18 cellular contexts compared by ENCODE assay signal in the genomic region with DNA sequence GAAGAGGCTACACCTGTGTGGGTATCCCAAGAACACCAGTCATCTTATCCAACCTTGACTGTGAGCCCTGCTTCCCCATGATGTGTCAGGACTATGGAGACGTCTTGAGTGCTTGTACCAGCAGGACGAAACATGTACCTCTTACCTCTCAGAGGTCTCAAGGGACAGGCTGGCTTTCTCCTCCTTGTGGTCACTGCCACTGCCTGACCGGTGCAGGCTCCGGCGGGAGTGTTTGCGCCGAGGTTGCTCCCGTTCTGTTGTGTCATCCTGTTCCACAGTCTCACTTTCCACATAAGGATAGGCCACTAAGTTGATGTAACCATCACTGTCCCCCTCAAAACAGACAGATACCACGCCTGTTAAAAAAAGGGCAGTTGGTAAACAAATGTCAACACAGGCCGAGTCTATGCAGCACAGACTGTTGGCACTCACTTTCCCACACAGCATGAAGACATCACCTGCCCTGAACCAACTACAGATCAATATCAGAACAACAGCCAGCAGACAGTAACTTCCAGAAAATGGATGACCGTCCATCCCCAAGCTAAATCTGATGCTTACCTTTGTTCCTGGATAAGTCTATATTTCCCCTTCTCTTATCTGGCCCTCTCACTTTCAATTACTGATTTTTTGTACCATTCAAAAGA. TPM values are rescaled to one million over a fixed set of nuclear protein-coding genes. Genes with fewer than 3 reads are reported as not detected.
DNase-seq lines count a peak whose midpoint lies in the region; ATAC-seq and TF ChIP-seq lines count a peak whose summit lies in the region.
"Had no signal": no experiment of that assay in that cellular context is flagged by ENCODE, and none has a peak within 500 bp of the region (broad histone marks: within the 10 kb centered on the region; RNA-seq: fewer than 3 reads in every experiment).

No MANE protein-coding gene starts in this region.

- peaks cover 26 to 66% of the 10 kb centered on the region in 2 experiments for H3K79me1 ChIP-seq in IMR-90 (ENCODE audit: low read depth in 1 of 2, low read length in 2 of 2)

- no peak overlapping the region for H3K4ac ChIP-seq in IMR-90 (ENCODE audit: low read depth, low read length)

- H2BK120ac ChIP-seq in IMR-90 (ENCODE audit: low read depth, low read length): no peak overlapping the region

- no peak overlapping the region for H3K4me3 ChIP-seq in IMR-90 (ENCODE audit: insufficient read depth, low read depth, low read length)
- H3K4me3 ChIP-seq in endodermal cell (ENCODE audit: low read length): no peak overlapping the region
- no peak overlapping the region for H3K4me3 ChIP-seq in uterus

- no peak overlapping the region for H2BK20ac ChIP-seq in IMR-90 (ENCODE audit: low read depth, low read length)

- CTCF ChIA-PET in IMR-90 (lab: Yijun Ruan, JAX): no interaction called here

- dilution Hi-C loops in IMR-90 (cut with HindIII; ENCODE audit: low sequenced_read_pairs, unreplicated experiment): no loop called here

- in situ Hi-C loops in IMR-90 (cut with MboI; ENCODE audit: low sequenced_read_pairs): no loop called here

- H3K27ac ChIP-seq in IMR-90 (ENCODE audit: insufficient read depth, low read length): no peak overlapping the region
- H3K27ac ChIP-seq in endodermal cell (ENCODE audit: low read depth, low read length): no peak overlapping the region
- H3K27ac ChIP-seq in uterus: no peak overlapping the region
- H3K27ac ChIP-seq: HL-60, KMS-11 had no signal

- ATAC-seq in activated T-cell treated with anti-CD3 and anti-CD28 coated beads, Interleukin-2, amount 50 U/mL, for 72 hours (replicated peaks in 1 of 2): no peak
- no peak for ATAC-seq in IMR-90 (ENCODE audit: low read depth)
- no peak for ATAC-seq in naive thymus-derived CD8-positive, alpha-beta T cell
- ATAC-seq: Panc1 had no signal

- peak overlapping the region; percentile 83 for H3K27ac Mint-ChIP-seq in activated T-cell treated with anti-CD3 and anti-CD28 coated beads, Interleukin-2, amount 50 U/mL, for 72 hours
- H3K27ac Mint-ChIP-seq in endodermal cell: peak overlapping the region; percentile 44
- peak overlapping the region in 7 of 10 donors; percentile 7 to 77 (median 60) for H3K27ac Mint-ChIP-seq in naive thymus-derived CD8-positive, alpha-beta T cell
- H3K27ac Mint-ChIP-seq: B cell had no signal

- H4K5ac ChIP-seq in IMR-90 (ENCODE audit: low read depth, low read length): no peak overlapping the region

- intact Hi-C loops in IMR-90 (cut with micrococcal nuclease): no loop called here
- intact Hi-C loops in uterus (cut with DNase I; ENCODE audit: low total_unique reads): no loop called here

- H3K56ac ChIP-seq in IMR-90 (ENCODE audit: extremely low read depth, insufficient read depth, low read length): no peak overlapping the region

- no peak overlapping the region for H3K18ac ChIP-seq in IMR-90 (ENCODE audit: low read depth, low read length)

- H4K91ac ChIP-seq in IMR-90 (ENCODE audit: insufficient read depth, low read depth, low read length): no peak overlapping the region

- no peak overlapping the region for H4K8ac ChIP-seq in IMR-90 (ENCODE audit: low read depth in 2 of 2, low read length in 2 of 2)

- TF ChIP-seq RAD21 in IMR-90 (IDR thresholded peaks at IDR 0.05; ENCODE audit: low read length): no peak

- no peak overlapping the region for H3K23ac ChIP-seq in IMR-90 (ENCODE audit: low read depth, low read length)

- no peaks in the 10 kb centered on the region for H3K4me1 ChIP-seq in IMR-90 (ENCODE audit: control insufficient read depth, insufficient read depth, low read length)
- no peaks in the 10 kb centered on the region for H3K4me1 ChIP-seq in endodermal cell (ENCODE audit: control insufficient read depth, insufficient read depth, low read length)
- no peaks in the 10 kb centered on the region for H3K4me1 ChIP-seq in uterus

- H4K20me1 ChIP-seq in IMR-90 (ENCODE audit: insufficient read depth, low read length): peaks cover 19% of the 10 kb centered on the region

- H3K14ac ChIP-seq in IMR-90 (replicated peaks; ENCODE audit: low read depth, low read length): no peak overlapping the region

- no peak overlapping the region for H2BK5ac ChIP-seq in IMR-90 (ENCODE audit: low read depth, low read length, poor library complexity, severe bottlenecking)

- no peaks in the 10 kb centered on the region for H3K9me3 Mint-ChIP-seq in activated T-cell treated with anti-CD3 and anti-CD28 coated beads, Interleukin-2, amount 50 U/mL, for 72 hours
- H3K9me3 Mint-ChIP-seq in endodermal cell: no peaks in the 10 kb centered on the region
- no peaks in the 10 kb centered on the region for H3K9me3 Mint-ChIP-seq in naive thymus-derived CD8-positive, alpha-beta T cell

- no peak overlapping the region for H2BK15ac ChIP-seq in IMR-90 (ENCODE audit: low read depth, low read length)

- no peaks in the 10 kb centered on the region for H3K27me3 Mint-ChIP-seq in activated T-cell treated with anti-CD3 and anti-CD28 coated beads, Interleukin-2, amount 50 U/mL, for 72 hours (ENCODE audit: low read depth)
- no peaks in the 10 kb centered on the region for H3K27me3 Mint-ChIP-seq in endodermal cell (ENCODE audit: insufficient read depth)
- H3K27me3 Mint-ChIP-seq in naive thymus-derived CD8-positive, alpha-beta T cell: no peaks in the 10 kb centered on the region
- H3K27me3 Mint-ChIP-seq: B cell had no signal

- peaks cover 17% of the 10 kb centered on the region for H3K9me1 ChIP-seq in IMR-90 (ENCODE audit: insufficient read depth, low read length)

- TF ChIP-seq CTCF in IMR-90 (conservative IDR thresholded peaks at IDR 0.05; ENCODE audit: low read depth, low read length) (no peak), endodermal cell (conservative IDR thresholded peaks at IDR 0.05) (no peak), uterus (IDR thresholded peaks at IDR 0.05) (no peak)

- no peak overlapping the region for H3K9ac ChIP-seq in IMR-90 (ENCODE audit: low read depth, low read length)
- no peak overlapping the region for H3K9ac ChIP-seq in endodermal cell (ENCODE audit: extremely low read depth, low read length, poor library complexity, severe bottlenecking)
- H3K9ac ChIP-seq: KMS-11 had no signal

- H3K36me3 ChIP-seq in IMR-90 (ENCODE audit: control insufficient read depth, insufficient read depth, low read length) (peaks cover 37% of the 10 kb centered on the region), endodermal cell (ENCODE audit: control insufficient read depth, insufficient read depth, low read length) (peaks cover 62% of the 10 kb centered on the region), uterus (no peaks in the 10 kb centered on the region)

- no TSS peak for BruUV-seq in IMR-90 (replicated peaks; lab: Mats Ljungman, UMichigan)

- H3K27me3 ChIP-seq in IMR-90 (ENCODE audit: control insufficient read depth, insufficient read depth, low read length) (no peaks in the 10 kb centered on the region), endodermal cell (ENCODE audit: control insufficient read depth, insufficient read depth, low read length, poor library complexity, severe bottlenecking) (no peaks in the 10 kb centered on the region), uterus (no peaks in the 10 kb centered on the region)

- H3K4me3 Mint-ChIP-seq in activated T-cell treated with anti-CD3 and anti-CD28 coated beads, Interleukin-2, amount 50 U/mL, for 72 hours: no peak overlapping the region
- no peak overlapping the region for H3K4me3 Mint-ChIP-seq in endodermal cell
- H3K4me3 Mint-ChIP-seq in naive thymus-derived CD8-positive, alpha-beta T cell: no peak overlapping the region
- H3K4me3 Mint-ChIP-seq: B cell had no signal

- peaks cover 3 to 14% of the 10 kb centered on the region in 2 donors for H3K36me3 Mint-ChIP-seq in activated T-cell treated with anti-CD3 and anti-CD28 coated beads, Interleukin-2, amount 50 U/mL, for 72 hours (ENCODE audit: insufficient read depth in 2 of 2)
- H3K36me3 Mint-ChIP-seq in endodermal cell (ENCODE audit: low read depth): peaks cover 58% of the 10 kb centered on the region
- peaks cover 0 to 55% (median 4%) of the 10 kb centered on the region in 3 donors for H3K36me3 Mint-ChIP-seq in naive thymus-derived CD8-positive, alpha-beta T cell

- peak overlapping the region; percentile 15 for H2AFZ ChIP-seq in IMR-90 (replicated peaks; ENCODE audit: low read length, poor library complexity)

- TF ChIP-seq POLR2A in IMR-90 (IDR thresholded peaks at IDR 0.05; ENCODE audit: low read depth, low read length): no peak
- no peak for TF ChIP-seq POLR2A in uterus (IDR thresholded peaks at IDR 0.05)

- 100% methylated on average over 2 of the region's 11 CpGs; no CpG with 5 or more reads in 1 of the 2 experiments for whole genome bisulfite sequencing in IMR-90 (ENCODE audit: extremely low coverage in 2 of 2, insufficient read length in 1 of 2), 2 experiments
- WGBS in endodermal cell (ENCODE audit: insufficient coverage in 1 of 2, insufficient read length in 1 of 2), 2 experiments: 95 to 96% methylated on average over 10 to 11 of the region's 11 CpGs

- POLR2A ChIA-PET in IMR-90 (lab: Charles Lee; ENCODE audit: unreplicated experiment): interaction anchor here (0.7 kb wide), 1 partner anchor 18 kb away, joined by 8 read pairs; no protein-coding TSS in a partner anchor
- POLR2A ChIA-PET in naive thymus-derived CD8-positive, alpha-beta T cell (lab: Charles Lee): no interaction called here

- no peak overlapping the region for H2AK5ac ChIP-seq in IMR-90 (ENCODE audit: low read depth, low read length)

- DNase-seq in activated T-cell treated with anti-CD3 and anti-CD28 coated beads, Interleukin-2, amount 50 U/mL, for 72 hours: no peak
- no peak for DNase-seq in activated T-cell treated with anti-CD3 and anti-CD28 coated beads, Interleukin-2, amount 50 U/mL, for 1 hour
- DNase-seq in IMR-90 (no peak), endodermal cell (no peak), putamen (ENCODE audit: low spot score) (no peak), NCI-H1436 treated with DMSO at 0.1 percent for 48 hours (lab: John Stamatoyannopoulos, UW) (no peak), uterus (no peak)
- no peak for DNase-seq in naive thymus-derived CD8-positive, alpha-beta T cell
- DNase-seq: GF-D8, NCI-H1092 treated with DMSO at 0.1 percent for 48 hours, NCI-H187, NCI-H446 treated with DMSO at 0.1 percent for 48 hours, Right ventricle myocardium superior had no signal

- H3K4me1 Mint-ChIP-seq in activated T-cell treated with anti-CD3 and anti-CD28 coated beads, Interleukin-2, amount 50 U/mL, for 72 hours (ENCODE audit: low read depth): peaks cover 10% of the 10 kb centered on the region
- H3K4me1 Mint-ChIP-seq in endodermal cell: no peaks in the 10 kb centered on the region
- peaks cover 0 to 8% (median 4%) of the 10 kb centered on the region in 4 donors for H3K4me1 Mint-ChIP-seq in naive thymus-derived CD8-positive, alpha-beta T cell
- H3K4me1 Mint-ChIP-seq: B cell had no signal

- H3K4me2 ChIP-seq in IMR-90 (ENCODE audit: low read depth, low read length): no peak overlapping the region
- H3K4me2 ChIP-seq: KMS-11 had no signal

- H3K9me3 ChIP-seq in IMR-90 (ENCODE audit: control insufficient read depth, insufficient read depth, low read length) (no peaks in the 10 kb centered on the region), endodermal cell (ENCODE audit: control insufficient read depth, low read length) (no peaks in the 10 kb centered on the region), uterus (no peaks in the 10 kb centered on the region)

- peak overlapping the region; percentile 15 for H2AK9ac ChIP-seq in IMR-90 (replicated peaks; ENCODE audit: low read depth, low read length, poor library complexity)

RNA-seq across cellular contexts. Expression of a gene that starts 14.4 kb away (rescaled TPM):
- 10 to 100 TPM; 22.3 to 33.4 TPM for total RNA-seq in activated T-cell treated with anti-CD3 and anti-CD28 coated beads, Interleukin-2, amount 50 U/mL, for 72 hours
- total RNA-seq in IMR-90 (2012; rRNA removed) (35.8 and 37.3 TPM in 2 replicates), endodermal cell (10 to 100 TPM; 35.5 to 38.2 TPM), uterus (10 to 100 TPM in 3 of 4 donors, 1 to 10 TPM in 1; 7.7 to 44.8 (median 27.1) TPM)
- polyA plus RNA-seq in IMR-90 (2012; rRNA removed): 27.9 and 29.5 TPM in 2 replicates
- 20.4 and 33.3 TPM in 2 replicates for polyA plus RNA-seq in IMR-90 (2012; cell fraction: cytosol; rRNA removed)
- 39.1 and 75.9 TPM in 2 replicates for polyA plus RNA-seq in IMR-90 (2012; cell fraction: nucleus; rRNA removed; ENCODE audit: low replicate concordance)
- polyA plus RNA-seq in endodermal cell (2013, experiment 1 of 2): 20.3 TPM
- polyA plus RNA-seq in endodermal cell (2013, experiment 2 of 2): 19.3 TPM
- total RNA-seq in naive thymus-derived CD8-positive, alpha-beta T cell: 10 to 100 TPM; 21.6 to 22.2 TPM
- polyA plus RNA-seq in naive thymus-derived CD8-positive, alpha-beta T cell: 10 to 100 TPM in 2 of 3 donors, 1 to 10 TPM in 1; 7.5 to 14.8 (median 12.3) TPM

RNA-seq across cellular contexts. Expression of a gene that starts 18.7 kb away (rescaled TPM):
- total RNA-seq in activated T-cell treated with anti-CD3 and anti-CD28 coated beads, Interleukin-2, amount 50 U/mL, for 72 hours: under 1 TPM; 0.19 to 0.72 TPM
- total RNA-seq in IMR-90 (2012; rRNA removed) (not detected in 2 replicates), endodermal cell (1 to 10 TPM; 1.4 to 3.0 TPM), uterus (not detected)
- polyA plus RNA-seq in IMR-90 (2012; rRNA removed): 1.5 and 2.7 TPM in 2 replicates
- 1.5 TPM in 1 of 2 replicates, not detected in the other for polyA plus RNA-seq in IMR-90 (2012; cell fraction: cytosol; rRNA removed)
- 4.6 and 28.0 TPM in 2 replicates for polyA plus RNA-seq in IMR-90 (2012; cell fraction: nucleus; rRNA removed; ENCODE audit: low replicate concordance)
- polyA plus RNA-seq in endodermal cell (2013, experiment 1 of 2): 1.5 TPM
- 1.7 TPM for polyA plus RNA-seq in endodermal cell (2013, experiment 2 of 2)
- total RNA-seq in naive thymus-derived CD8-positive, alpha-beta T cell: 1 to 10 TPM; 1.0 to 1.1 TPM
- polyA plus RNA-seq in naive thymus-derived CD8-positive, alpha-beta T cell: 1 to 10 TPM; 1.2 to 1.5 (median 1.2) TPM
- total RNA-seq: B cell, MCF 10A, Right ventricle myocardium superior had no signal

RNA-seq across cellular contexts. Expression of a gene that starts 48.2 kb away (rescaled TPM):
- 10 to 100 TPM; 36.5 to 37.4 TPM for total RNA-seq in activated T-cell treated with anti-CD3 and anti-CD28 coated beads, Interleukin-2, amount 50 U/mL, for 72 hours
- 28.6 and 28.7 TPM in 2 replicates for total RNA-seq in IMR-90 (2012; rRNA removed)
- 28.3 and 31.2 TPM in 2 replicates for polyA plus RNA-seq in IMR-90 (2012; rRNA removed)
- 21.4 and 28.9 TPM in 2 replicates for polyA plus RNA-seq in IMR-90 (2012; cell fraction: cytosol; rRNA removed)
- polyA plus RNA-seq in IMR-90 (2012; cell fraction: nucleus; rRNA removed; ENCODE audit: low replicate concordance): 31.3 and 54.5 TPM in 2 replicates
- 10 to 100 TPM; 45.8 to 49.8 TPM for total RNA-seq in endodermal cell
- 32.6 TPM for polyA plus RNA-seq in endodermal cell (2013, experiment 1 of 2)
- polyA plus RNA-seq in endodermal cell (2013, experiment 2 of 2): 31.4 TPM
- total RNA-seq in naive thymus-derived CD8-positive, alpha-beta T cell: 10 to 100 TPM; 49.9 to 53.4 TPM
- 10 to 100 TPM; 11.7 to 26.0 (median 17.4) TPM for polyA plus RNA-seq in naive thymus-derived CD8-positive, alpha-beta T cell
- total RNA-seq in uterus: 10 to 100 TPM; 41.8 to 58.4 (median 50.9) TPM

RNA-seq across cellular contexts. Expression of a gene that starts 48.8 kb away (rescaled TPM):
- total RNA-seq in activated T-cell treated with anti-CD3 and anti-CD28 coated beads, Interleukin-2, amount 50 U/mL, for 72 hours: 10 to 100 TPM; 35.1 to 35.2 TPM
- total RNA-seq in IMR-90 (2012; rRNA removed): 10.8 and 13.4 TPM in 2 replicates
- polyA plus RNA-seq in IMR-90 (2012; rRNA removed): 37.7 and 45.6 TPM in 2 replicates
- polyA plus RNA-seq in IMR-90 (2012; cell fraction: cytosol; rRNA removed): 28.6 and 37.8 TPM in 2 replicates
- polyA plus RNA-seq in IMR-90 (2012; cell fraction: nucleus; rRNA removed; ENCODE audit: low replicate concordance): 86.9 and 207 TPM in 2 replicates
- 10 to 100 TPM; 47.3 to 47.6 TPM for total RNA-seq in endodermal cell
- 38.6 TPM for polyA plus RNA-seq in endodermal cell (2013, experiment 1 of 2)
- polyA plus RNA-seq in endodermal cell (2013, experiment 2 of 2): 33.5 TPM
- total RNA-seq in naive thymus-derived CD8-positive, alpha-beta T cell: 10 to 100 TPM; 66.4 to 70.0 TPM
- 10 to 100 TPM in 2 of 3 donors, 1 to 10 TPM in 1; 8.8 to 20.4 (median 10.5) TPM for polyA plus RNA-seq in naive thymus-derived CD8-positive, alpha-beta T cell
- 10 to 100 TPM; 10.9 to 47.3 (median 25.3) TPM for total RNA-seq in uterus

RNA-seq across cellular contexts. Expression of a gene that starts 48.9 kb away (rescaled TPM):
- total RNA-seq in activated T-cell treated with anti-CD3 and anti-CD28 coated beads, Interleukin-2, amount 50 U/mL, for 72 hours: 10 to 100 TPM; 27.9 to 29.8 TPM
- total RNA-seq in IMR-90 (2012; rRNA removed) (1.1 and 1.3 TPM in 2 replicates), endodermal cell (10 to 100 TPM; 30.8 to 35.5 TPM), uterus (10 to 100 TPM in 2 of 4 donors, 1 to 10 TPM in 1, not detected in 1; 5.1 to 11.5 (median 10.4) TPM)
- 13.0 and 16.6 TPM in 2 replicates for polyA plus RNA-seq in IMR-90 (2012; rRNA removed)
- 2.9 and 4.5 TPM in 2 replicates for polyA plus RNA-seq in IMR-90 (2012; cell fraction: cytosol; rRNA removed)
- polyA plus RNA-seq in IMR-90 (2012; cell fraction: nucleus; rRNA removed; ENCODE audit: low replicate concordance): 161 and 240 TPM in 2 replicates
- 21.9 TPM for polyA plus RNA-seq in endodermal cell (2013, experiment 1 of 2)
- polyA plus RNA-seq in endodermal cell (2013, experiment 2 of 2): 17.2 TPM
- total RNA-seq in naive thymus-derived CD8-positive, alpha-beta T cell: 10 to 100 TPM; 13.3 to 13.7 TPM
- polyA plus RNA-seq in naive thymus-derived CD8-positive, alpha-beta T cell: 1 to 10 TPM in 1 of 3 donors, under 1 TPM in 2; 0.29 to 1.1 (median 0.74) TPM
